Comparison of ENCODE assay signal across 11 cellular contexts in the genomic region with DNA sequence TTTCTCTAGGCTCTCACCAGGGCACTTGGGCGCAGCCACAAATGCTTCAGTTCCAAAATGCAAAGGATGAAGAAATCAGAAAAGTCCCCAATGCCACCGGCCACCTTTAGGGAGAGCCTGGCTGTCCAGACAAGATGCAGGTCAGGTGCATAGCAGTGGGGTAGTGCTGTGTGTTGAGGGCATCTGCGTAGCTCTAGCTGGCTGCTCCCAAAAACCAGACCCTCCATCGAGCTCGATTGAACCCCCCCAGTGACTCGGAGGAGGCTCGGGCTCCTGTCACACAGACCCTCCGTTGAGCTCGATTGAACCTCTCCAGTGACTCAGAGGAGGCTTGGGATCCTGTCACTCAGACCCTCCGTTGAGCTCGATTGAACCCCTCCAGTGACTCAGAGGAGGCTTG. TPM values are rescaled to one million over a fixed set of nuclear protein-coding genes. Genes with fewer than 3 reads are reported as not detected.
"Had no signal": no experiment of that assay in that cellular context is flagged by ENCODE, and none has a peak within 500 bp of the region (broad histone marks: within the 10 kb centered on the region; RNA-seq: fewer than 3 reads in every experiment).

No MANE protein-coding gene starts in this region.

RNA-seq across cellular contexts. Expression of a gene that starts 47.5 kb away (rescaled TPM):
- total RNA-seq: activated B cell treated with CpG ODN at 0.5 μM for 24 hours; activated CD4-positive, alpha-beta memory T cell treated with anti-CD3 and anti-CD28 coated beads for 36 hours; activated CD4-positive, alpha-beta T cell treated with anti-CD3 and anti-CD28 coated beads, Interleukin-2, amount 10 ng/mL, durations not matched to agents 24 days and 14 days; activated CD8-positive, alpha-beta memory T cell treated with anti-CD3 and anti-CD28 coated beads for 36 hours; activated CD8-positive, alpha-beta T cell treated with anti-CD3 and anti-CD28 coated beads for 36 hours; activated naive CD8-positive, alpha-beta T cell treated with anti-CD3 and anti-CD28 coated beads, Interleukin-2, amount 10 ng/mL, durations not matched to agents 7 days and 5 days; activated T-helper 2 cell treated with anti-CD3 and anti-CD28 coated beads, Interferon-gamma antibody, Interleukin-2, Interleukin-4, amounts not matched to agents 10 μg/mL and 5 μg/mL and 100 μg/mL, durations not matched to agents 14 hours and 24 hours and 36 hours; ascending aorta; bronchial epithelial cell; cardiac muscle cell; chondrocyte had no signal
